Comparison of ENCODE assay signal across 10 cellular contexts in genomic region chr1:85611856-85612255, GRCh38. TPM values are rescaled to one million over a fixed set of nuclear protein-coding genes. Genes with fewer than 3 reads are reported as not detected.
DNase-seq lines count a peak whose midpoint lies in the region; ATAC-seq and TF ChIP-seq lines count a peak whose summit lies in the region.
"Had no signal": no experiment of that assay in that cellular context is flagged by ENCODE, and none has a peak within 500 bp of the region (broad histone marks: within the 10 kb centered on the region; RNA-seq: fewer than 3 reads in every experiment).

No MANE protein-coding gene starts in this region.

- H2AFZ ChIP-seq in osteoblast (ENCODE audit: low read length), result no peak overlapping the region

- intact Hi-C loops in CD4-positive, alpha-beta memory T cell (cut with micrococcal nuclease), result no loop called here

- H3K27ac ChIP-seq in osteoblast (ENCODE audit: low read depth, low read length), result peak overlapping the region; percentile 99
- H3K27ac ChIP-seq in CD4-positive, alpha-beta memory T cell (ENCODE audit: low read depth, low read length), result no peak overlapping the region
- H3K27ac ChIP-seq: C4-2B had no signal

- H3K9me3 ChIP-seq in osteoblast (ENCODE audit: low read depth, low read length), result no peaks in the 10 kb centered on the region
- no peaks in the 10 kb centered on the region for H3K9me3 ChIP-seq in CD4-positive, alpha-beta memory T cell (ENCODE audit: control insufficient read depth in 1 of 2, low read length in 2 of 2)

- no peak for TF ChIP-seq CTCF in AG09319 (IDR thresholded peaks at IDR 0.05; ENCODE audit: low read depth, low read length)
- TF ChIP-seq CTCF in fibroblast of villous mesenchyme (IDR thresholded peaks at IDR 0.05; ENCODE audit: insufficient read depth, low read depth, low read length), result no peak
- TF ChIP-seq CTCF in osteoblast (IDR thresholded peaks at IDR 0.05; ENCODE audit: extremely low read depth, low read depth, low read length), result no peak

- H3K4me1 ChIP-seq in osteoblast (ENCODE audit: insufficient read depth, low read length), result peaks cover 62% of the 10 kb centered on the region
- no peaks in the 10 kb centered on the region for H3K4me1 ChIP-seq in CD4-positive, alpha-beta memory T cell (ENCODE audit: insufficient read depth, low read length)

- POLR2A ChIA-PET in CD4-positive, alpha-beta memory T cell (lab: Charles Lee; ENCODE audit: partially characterized antibody), result no interaction called here

- DNase-seq in AG09319 (ENCODE audit: extremely low read depth, low read depth), result peak; percentile 94
- peak; percentile 43 for DNase-seq in SK-MEL-5 (ENCODE audit: low read depth, low spot score)
- peak; percentile 99 for DNase-seq in fibroblast of villous mesenchyme (ENCODE audit: low read depth)
- peak; percentile 96 for DNase-seq in osteoblast (ENCODE audit: insufficient read length, low spot score, missing footprints)
- DNase-seq in NCI-H2171 treated with DMSO at 0.1 percent for 48 hours (lab: John Stamatoyannopoulos, UW), result no peak
- DNase-seq in middle frontal gyrus (ENCODE audit: extremely low spot score, low spot score), result no peak
- no peak for DNase-seq in CD4-positive, alpha-beta memory T cell
- DNase-seq: activated T-cell treated with anti-CD3 and anti-CD28 coated beads for 4 hours had no signal

- H3K4me2 ChIP-seq in osteoblast (ENCODE audit: insufficient read depth, low read length), result peak overlapping the region; percentile 74

- H3K27me3 Mint-ChIP-seq in CD4-positive, alpha-beta memory T cell, result no peaks in the 10 kb centered on the region

- H3K36me3 Mint-ChIP-seq in CD4-positive, alpha-beta memory T cell, result peaks cover 0 to 5% of the 10 kb centered on the region in 2 donors

- H3K9me3 Mint-ChIP-seq in CD4-positive, alpha-beta memory T cell, result peaks cover 0 to 3% (median 0%) of the 10 kb centered on the region in 8 donors

- in situ Hi-C loops in SK-MEL-5 (cut with HindIII; ENCODE audit: low pct_unique_long_range_greater_than_20kb, low sequenced_read_pairs), result no loop called here

- H3K27ac Mint-ChIP-seq in CD4-positive, alpha-beta memory T cell, result no peak overlapping the region

- no peaks in the 10 kb centered on the region for H3K4me1 Mint-ChIP-seq in CD4-positive, alpha-beta memory T cell

- no peaks in the 10 kb centered on the region for H4K20me1 ChIP-seq in osteoblast (ENCODE audit: insufficient read depth, low read length)

- CTCF ChIA-PET in CD4-positive, alpha-beta memory T cell (lab: Charles Lee; ENCODE audit: partially characterized antibody), result no interaction called here

- H3K36me3 ChIP-seq in osteoblast (ENCODE audit: insufficient read depth, low read length), result no peaks in the 10 kb centered on the region
- no peaks in the 10 kb centered on the region for H3K36me3 ChIP-seq in CD4-positive, alpha-beta memory T cell (ENCODE audit: insufficient read depth, low read length)

- H3K27me3 ChIP-seq in osteoblast (ENCODE audit: insufficient read depth, low read length), result no peaks in the 10 kb centered on the region
- H3K27me3 ChIP-seq in CD4-positive, alpha-beta memory T cell (ENCODE audit: insufficient read depth, low read length), result no peaks in the 10 kb centered on the region

- ATAC-seq in HG02840 (IDR thresholded peaks at IDR 0.05; ENCODE audit: low FRiP score, unreplicated experiment), result no peak

- no peak overlapping the region for H3K4me3 ChIP-seq in fibroblast of villous mesenchyme (ENCODE audit: low read depth, low read length)
- H3K4me3 ChIP-seq in osteoblast (ENCODE audit: insufficient read depth, low read length), result peak overlapping the region; percentile 18
- H3K4me3 ChIP-seq in CD4-positive, alpha-beta memory T cell (ENCODE audit: low read length in 2 of 2), result no peak overlapping the region

- H3K4me3 Mint-ChIP-seq in CD4-positive, alpha-beta memory T cell, result no peak overlapping the region

- no peaks in the 10 kb centered on the region for H3K79me2 ChIP-seq in osteoblast (ENCODE audit: insufficient read depth, low read length)

RNA-seq across cellular contexts. Expression of gene CCN1, which starts 31.3 kb away (rescaled TPM):
- total RNA-seq in SK-MEL-5 (2014; rRNA removed; shearing (Covaris generic)), result 0.27 and 0.29 TPM in 2 replicates
- 4.5 and 4.8 TPM in 2 replicates for polyA plus RNA-seq in SK-MEL-5 (2015; cell fraction: cytosol; rRNA removed)
- polyA plus RNA-seq in SK-MEL-5 (2015; cell fraction: nucleus; rRNA removed), result 9.1 and 10.6 TPM in 2 replicates
- total RNA-seq in fibroblast of villous mesenchyme, result 149 and 163 TPM in 2 replicates
- 58.9 and 81.8 TPM in 2 replicates for total RNA-seq in osteoblast
- total RNA-seq in CD4-positive, alpha-beta memory T cell, result not detected
- polyA plus RNA-seq in CD4-positive, alpha-beta memory T cell, result not detected

Comparison
In these comparisons a context has a peak if more than half of its experiments do, and no peak if none do; other contexts are left out.
1. DNase-seq: peak in AG09319 (single experiment), SK-MEL-5 (single experiment), fibroblast of villous mesenchyme (single experiment) and osteoblast (single experiment); none in NCI-H2171 treated with DMSO at 0.1 percent for 48 hours (single experiment), middle frontal gyrus (single experiment) and CD4-positive, alpha-beta memory T cell (0 of 5).
2. RNA of gene CCN1, which starts 31.3 kb away (total RNA-seq): 149 to 163 TPM in fibroblast of villous mesenchyme and 58.9 to 81.8 TPM in osteoblast; 0.27 to 0.29 TPM in SK-MEL-5 and not detected in CD4-positive, alpha-beta memory T cell; every median in the first group is over 10 times any median in the second.